In genomic region chr7:138460649-138461607, GRCh38 we compare ENCODE assay signal across 8 cellular contexts. TPM values are rescaled to one million over a fixed set of nuclear protein-coding genes. Genes with fewer than 3 reads are reported as not detected.
A peak's percentile ranks its signal among the peaks of the same experiment; 100 is the strongest.
DNase-seq lines count a peak whose midpoint lies in the region; ATAC-seq, FAIRE-seq and TF ChIP-seq lines count a peak whose summit lies in the region.

No MANE protein-coding gene starts in this region.

- H3K27ac Mint-ChIP-seq in activated B cell treated with CpG ODN at 0.5 μM for 24 hours = peak overlapping the region; percentile 87

- H3K27me3 ChIP-seq in mammary epithelial cell (ENCODE audit: insufficient read depth, low read length) (no peaks in the 10 kb centered on the region), keratinocyte (ENCODE audit: control insufficient read depth, extremely low read depth, insufficient read depth, low read length) (no peaks in the 10 kb centered on the region)

- peak overlapping the region; percentile 69 for H3K9ac ChIP-seq in mammary epithelial cell (ENCODE audit: insufficient read depth, low read length)
- H3K9ac ChIP-seq in keratinocyte (ENCODE audit: control insufficient read depth, extremely low read depth, insufficient read depth, low read length) = peak overlapping the region; percentile 72

- H3K9me3 ChIP-seq in mammary epithelial cell (replicated peaks; ENCODE audit: insufficient read depth, low read length) (no peaks in the 10 kb centered on the region), keratinocyte (ENCODE audit: control insufficient read depth, low read depth, low read length) (no peaks in the 10 kb centered on the region)

- H3K4me3 Mint-ChIP-seq in activated B cell treated with CpG ODN at 0.5 μM for 24 hours = peak overlapping the region; percentile 91

- H3K4me2 ChIP-seq in mammary epithelial cell (ENCODE audit: insufficient read depth, low read depth, low read length) = peak overlapping the region; percentile 89
- peak overlapping the region; percentile 92 for H3K4me2 ChIP-seq in keratinocyte (ENCODE audit: control insufficient read depth, extremely low read depth, insufficient read depth, low read depth, low read length)

- TF ChIP-seq CTCF in activated B cell treated with CpG ODN at 0.5 μM for 24 hours (IDR thresholded peaks at IDR 0.05) (no peak), mammary epithelial cell (conservative IDR thresholded peaks at IDR 0.05 in 1 of 2, IDR thresholded peaks at IDR 0.05 in 1 of 2; ENCODE audit: extremely low read depth in 1 of 2, insufficient read depth in 1 of 2, low read depth in 1 of 2, low read length in 2 of 2) (no peak), keratinocyte (optimal IDR thresholded peaks at IDR 0.05 in 1 of 3, IDR thresholded peaks at IDR 0.05 in 1 of 3, conservative IDR thresholded peaks at IDR 0.05 in 1 of 3; ENCODE audit: extremely low read depth in 1 of 3, insufficient read depth in 2 of 3, low read length in 3 of 3) (no peak)

- dilution Hi-C loops in mammary epithelial cell (cut with HindIII; ENCODE audit: low sequenced_read_pairs) (no loop called here), keratinocyte (cut with MboI; ENCODE audit: extremely low pct_ligation_motif_present, low sequenced_read_pairs) (no loop called here)

- no peaks in the 10 kb centered on the region for H3K27me3 Mint-ChIP-seq in activated B cell treated with CpG ODN at 0.5 μM for 24 hours

- H3K36me3 ChIP-seq in mammary epithelial cell (ENCODE audit: insufficient read depth, low read length) = peaks cover 2% of the 10 kb centered on the region
- no peaks in the 10 kb centered on the region for H3K36me3 ChIP-seq in keratinocyte (ENCODE audit: control insufficient read depth in 2 of 2, extremely low read depth in 1 of 2, insufficient read depth in 2 of 2, low read length in 2 of 2)

- peaks cover 7% of the 10 kb centered on the region for H3K4me1 ChIP-seq in mammary epithelial cell (ENCODE audit: insufficient read depth, low read length)
- H3K4me1 ChIP-seq in keratinocyte (ENCODE audit: control insufficient read depth, extremely low read depth, insufficient read depth, low read length) = peaks cover 5% of the 10 kb centered on the region

- intact Hi-C loops in activated B cell treated with CpG ODN at 0.5 μM for 24 hours (cut with micrococcal nuclease) = loop anchor here (1.0 to 5.0 kb wide), 6 partner anchors 276 to 879 kb away; partner anchors contain the start of genes CREB3L2, UBN2 and ZC3HAV1
- intact Hi-C loops in mammary epithelial cell (cut with micrococcal nuclease) = loop anchor here (1.0 to 5.0 kb wide), 2 partner anchors 277 to 299 kb away; no protein-coding TSS in a partner anchor

- ATAC-seq in HG02840 (IDR thresholded peaks at IDR 0.05; ENCODE audit: low FRiP score, unreplicated experiment) = peak; percentile 41
- ATAC-seq in activated B cell treated with CpG ODN at 0.5 μM for 24 hours (ENCODE audit: low read depth) = peak; percentile 16

- H2AFZ ChIP-seq in mammary epithelial cell (ENCODE audit: low read depth, low read length) (peak overlapping the region; percentile 93), keratinocyte (ENCODE audit: control insufficient read depth, low read length) (peak overlapping the region; percentile 76)

- CTCF ChIA-PET in activated B cell treated with CpG ODN at 0.5 μM for 24 hours (lab: Charles Lee) (no interaction called here), mammary epithelial cell (lab: Charles Lee; ENCODE audit: low non-redundant PET) (no interaction called here)

- H3K4me1 Mint-ChIP-seq in activated B cell treated with CpG ODN at 0.5 μM for 24 hours = peaks cover 22% of the 10 kb centered on the region

- WGBS in mammary epithelial cell (ENCODE audit: low coverage, missing lambda C conversion rate) = 3% methylated on average over 6 of the region's 84 CpGs

- peak; percentile 55 for DNase-seq in NCI-H2196 (lab: John Stamatoyannopoulos, UW; ENCODE audit: unreplicated experiment)
- no peak for DNase-seq in NCI-H2196 treated with DMSO at 0.1 percent for 48 hours (lab: John Stamatoyannopoulos, UW; ENCODE audit: unreplicated experiment)
- peak; percentile 43 for DNase-seq in NCI-H146 treated with DMSO at 0.1 percent for 48 hours (lab: John Stamatoyannopoulos, UW; ENCODE audit: unreplicated experiment)
- peak; percentile 68 for DNase-seq in activated B cell treated with CpG ODN at 0.5 μM for 24 hours
- DNase-seq in mammary epithelial cell = peak; percentile 51
- no peak for DNase-seq in keratinocyte (ENCODE audit: low read depth, low spot score)
- peak; percentile 74 for DNase-seq in stimulated activated CD4-positive, alpha-beta T cell treated with anti-CD3 and anti-CD28 coated beads, Interleukin-15, amount 100 ng/mL, for 24 hours

- peaks cover 43% of the 10 kb centered on the region for H3K79me2 ChIP-seq in mammary epithelial cell (ENCODE audit: insufficient read depth, low read length)
- H3K79me2 ChIP-seq in keratinocyte (ENCODE audit: control insufficient read depth, insufficient read depth, low read length) = peaks cover 30% of the 10 kb centered on the region

- H3K27ac ChIP-seq in mammary epithelial cell (ENCODE audit: insufficient read depth, low read depth, low read length) (peak overlapping the region; percentile 57), keratinocyte (ENCODE audit: control insufficient read depth, insufficient read depth, low read length) (peak overlapping the region; percentile 56)

- H3K9me3 Mint-ChIP-seq in activated B cell treated with CpG ODN at 0.5 μM for 24 hours = no peaks in the 10 kb centered on the region

- in situ Hi-C loops in mammary epithelial cell (cut with MboI; ENCODE audit: low sequenced_read_pairs in 2 of 2) = no loop called here

- FAIRE-seq in keratinocyte (lab: Jason Lieb, UNC) = no peak

- peak overlapping the region; percentile 68 to 94 (median 80) for H3K4me3 ChIP-seq in mammary epithelial cell (replicated peaks in 1 of 3; ENCODE audit: insufficient read depth in 1 of 3, low read depth in 2 of 3, low read length in 3 of 3)
- peak overlapping the region; percentile 60 to 90 (median 88) for H3K4me3 ChIP-seq in keratinocyte (ENCODE audit: control insufficient read depth in 2 of 3, extremely low read depth in 1 of 3, insufficient read depth in 2 of 3, low read depth in 1 of 3, low read length in 3 of 3)

- H3K36me3 Mint-ChIP-seq in activated B cell treated with CpG ODN at 0.5 μM for 24 hours (ENCODE audit: low read depth) = peaks cover 5% of the 10 kb centered on the region

- BruUV-seq in mammary epithelial cell (replicated peaks; lab: Mats Ljungman, UMichigan) = no TSS peak

- POLR2A ChIA-PET in activated B cell treated with CpG ODN at 0.5 μM for 24 hours (lab: Charles Lee) = interaction anchor here (1.2 kb wide), 1 partner anchor 459 kb away, joined by 3 read pairs; the partner anchor contains the start of gene CREB3L2

- no peaks in the 10 kb centered on the region for H3K9me1 ChIP-seq in keratinocyte (ENCODE audit: control insufficient read depth, extremely low read depth, insufficient read depth, low read length)

- H4K20me1 ChIP-seq in mammary epithelial cell (ENCODE audit: insufficient read depth, low read length) (no peaks in the 10 kb centered on the region), keratinocyte (ENCODE audit: control insufficient read depth, extremely low read depth, insufficient read depth, low read length) (no peaks in the 10 kb centered on the region)

RNA-seq across cellular contexts. Expression of gene TRIM24, which starts 0.9 kb away (rescaled TPM):
- total RNA-seq in activated B cell treated with CpG ODN at 0.5 μM for 24 hours (12.7 and 14.3 TPM in 2 replicates), mammary epithelial cell (10 to 100 TPM; 11.2 to 12.6 TPM)
- polyA plus RNA-seq in mammary epithelial cell (7.0 TPM), keratinocyte (6.0 to 7.9 TPM (median 6.5 TPM) in 3 replicates)
- polyA minus RNA-seq in mammary epithelial cell (25.5 TPM), keratinocyte (6.7 to 11.5 TPM (median 9.4 TPM) in 3 replicates)
- polyA plus RNA-seq in keratinocyte (2011; ENCODE audit: low read depth) = 6.3 TPM
- 3.7 and 6.5 TPM in 2 replicates for polyA plus RNA-seq in keratinocyte (2011; cell fraction: cytosol; rRNA removed)
- 7.6 and 8.5 TPM in 2 replicates for polyA plus RNA-seq in keratinocyte (2011; cell fraction: nucleus; rRNA removed)
- polyA plus RNA-seq in keratinocyte (2012; ENCODE audit: low replicate concordance) = 4.1 and 5.6 TPM in 2 replicates
- polyA minus RNA-seq in keratinocyte (2011; cell fraction: cytosol; rRNA and poly(A)+ RNA removed) = 5.0 TPM
- 4.7 and 8.8 TPM in 2 replicates for polyA minus RNA-seq in keratinocyte (2011; cell fraction: nucleus; rRNA and poly(A)+ RNA removed)

Comparison
In these comparisons a context has a peak if more than half of its experiments do, and no peak if none do; other contexts are left out.
1. DNase-seq: peak in NCI-H2196 (single experiment), NCI-H146 treated with DMSO at 0.1 percent for 48 hours (single experiment), activated B cell treated with CpG ODN at 0.5 μM for 24 hours (single experiment), mammary epithelial cell (single experiment) and stimulated activated CD4-positive, alpha-beta T cell treated with anti-CD3 and anti-CD28 coated beads, Interleukin-15, amount 100 ng/mL, for 24 hours (single experiment); none in NCI-H2196 treated with DMSO at 0.1 percent for 48 hours (single experiment) and keratinocyte (single experiment).